Comparison of ENCODE assay signal across 8 cellular contexts in the genomic region with DNA sequence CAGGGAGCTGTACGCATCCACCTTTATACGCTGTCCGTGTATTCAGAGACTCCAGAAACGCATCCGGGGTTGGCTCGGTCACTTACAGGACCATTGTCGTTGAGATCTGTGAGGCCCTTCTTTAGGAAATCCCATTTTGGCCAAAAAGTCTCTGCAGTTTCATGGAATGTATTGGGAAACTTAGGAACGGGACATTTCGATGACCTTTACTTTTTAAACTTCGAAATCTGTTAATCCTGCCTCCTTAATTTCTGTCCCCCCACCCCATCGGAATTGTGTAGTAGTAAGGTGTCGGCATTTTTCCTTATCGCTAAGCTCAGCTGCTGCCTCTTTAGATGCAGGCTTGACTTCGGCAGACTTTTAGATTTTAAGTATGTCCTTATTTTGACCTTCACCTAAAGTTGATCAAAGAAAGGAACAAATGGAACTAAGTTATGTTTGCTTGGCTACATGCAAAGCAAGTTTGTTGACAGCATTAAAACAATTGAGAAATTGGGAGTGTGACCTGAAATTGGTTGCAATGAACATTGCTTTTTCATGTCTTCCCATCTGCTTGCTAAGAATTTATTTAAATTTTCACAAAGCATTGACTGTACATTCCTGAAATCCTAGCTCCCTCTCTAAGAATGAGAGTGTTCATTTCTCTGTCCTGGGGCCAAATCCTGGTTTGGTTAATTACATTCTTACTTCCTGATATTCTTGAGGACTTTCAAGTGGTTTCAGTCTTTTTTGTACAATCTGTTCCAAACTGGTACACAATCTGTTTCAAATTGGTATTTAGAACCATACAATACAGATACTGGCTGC. TPM values are rescaled to one million over a fixed set of nuclear protein-coding genes. Genes with fewer than 3 reads are reported as not detected.
DNase-seq lines count a peak whose midpoint lies in the region; ATAC-seq and TF ChIP-seq lines count a peak whose summit lies in the region.

No MANE protein-coding gene starts in this region.

- ATAC-seq in left ventricle myocardium superior (no peak), GM18498 (IDR thresholded peaks at IDR 0.05; ENCODE audit: unreplicated experiment) (no peak)

- in situ Hi-C loops in astrocyte of the cerebellum (cut with HindIII; ENCODE audit: low sequenced_read_pairs): no loop called here
- in situ Hi-C loops in transverse colon (cut with MboI; ENCODE audit: low pct_ligation_motif_present in 1 of 4, low pct_unique_long_range_greater_than_20kb in 1 of 4, low sequenced_read_pairs in 3 of 4): no loop called here

- TF ChIP-seq CTCF in right atrium auricular region (IDR thresholded peaks at IDR 0.05) (no peak), astrocyte of the cerebellum (IDR thresholded peaks at IDR 0.05; ENCODE audit: low read depth, low read length, missing control alignments) (no peak), transverse colon (IDR thresholded peaks at IDR 0.05) (no peak)

- H3K9me3 ChIP-seq in right atrium auricular region (no peaks in the 10 kb centered on the region), transverse colon (no peaks in the 10 kb centered on the region)

- no peak for TF ChIP-seq EP300 in transverse colon (IDR thresholded peaks at IDR 0.05; ENCODE audit: low read depth)

- H3K4me1 ChIP-seq in right atrium auricular region (peaks cover 0 to 23% of the 10 kb centered on the region in 2 donors), transverse colon (peaks cover 4 to 21% (median 15%) of the 10 kb centered on the region in 4 donors)

- intact Hi-C loops in left ventricle myocardium superior (cut with micrococcal nuclease) (no loop called here), transverse colon (cut with DNase I; ENCODE audit: low total_unique reads) (no loop called here)

- H3K4me3 ChIP-seq in right atrium auricular region (peak overlapping the region; percentile 99), astrocyte of the cerebellum (ENCODE audit: low read depth, low read length) (peak overlapping the region; percentile 55), transverse colon (peak overlapping the region; percentile 3 to 95 (median 76))

- peak; percentile 58 for TF ChIP-seq POLR2A in transverse colon (IDR thresholded peaks at IDR 0.05)

- DNase-seq in right atrium auricular region (ENCODE audit: low spot score): no peak
- DNase-seq in left ventricle myocardium superior: no peak
- DNase-seq in astrocyte of the cerebellum (ENCODE audit: low read depth): peak; percentile 48
- peak; percentile 21 for DNase-seq in kidney tubule cell (ENCODE audit: low spot score)
- DNase-seq in transverse colon: no peak
- DNase-seq in DMS79 treated with DMSO at 0.1 percent for 48 hours (lab: John Stamatoyannopoulos, UW): no peak
- DNase-seq in D341Med (ENCODE audit: low spot score): no peak

- H3K27ac ChIP-seq in right atrium auricular region: peak overlapping the region; percentile 81 to 83
- H3K27ac ChIP-seq in transverse colon: peak overlapping the region; percentile 93 to 97 (median 94)

- H3K27me3 ChIP-seq in right atrium auricular region (no peaks in the 10 kb centered on the region), transverse colon (no peaks in the 10 kb centered on the region)

- H3K36me3 ChIP-seq in right atrium auricular region: no peaks in the 10 kb centered on the region
- H3K36me3 ChIP-seq in transverse colon: no peaks in the 10 kb centered on the region

- 10 to 12% methylated on average over 7 to 14 of the region's 14 CpGs for WGBS in transverse colon (ENCODE audit: low coverage in 1 of 2), 2 donors

RNA-seq across cellular contexts. Expression of gene RAPH1, which starts 0.9 kb away (rescaled TPM):
- total RNA-seq in right atrium auricular region (10 to 100 TPM; 17.4 to 18.7 TPM), left ventricle myocardium superior (13.8 TPM), transverse colon (100 to 1,000 TPM in 1 of 4 donors, 10 to 100 TPM in 3; 36.0 to 160 (median 41.8) TPM)

Comparison
In these comparisons a context has a peak if more than half of its experiments do, and no peak if none do; other contexts are left out.
1. DNase-seq: peak in astrocyte of the cerebellum (single experiment) and kidney tubule cell (single experiment); none in right atrium auricular region (single experiment), left ventricle myocardium superior (single experiment), transverse colon (single experiment), DMS79 treated with DMSO at 0.1 percent for 48 hours (single experiment) and D341Med (single experiment).
2. Peak in every context shown above with its lines, with median percentiles within 50 percentile points of each other: H3K4me3 ChIP-seq.